20 cellular contexts compared by ENCODE assay signal in genomic region chr10:43888551-43888950, GRCh38.
DNase-seq lines count a peak whose midpoint lies in the region; ATAC-seq and TF ChIP-seq lines count a peak whose summit lies in the region.
"Had no signal": no experiment of that assay in that cellular context is flagged by ENCODE, and none has a peak within 500 bp of the region (broad histone marks: within the 10 kb centered on the region; RNA-seq: fewer than 3 reads in every experiment).

No MANE protein-coding gene starts in this region.

- no peak for ATAC-seq in HG02571 (IDR thresholded peaks at IDR 0.05; ENCODE audit: unreplicated experiment)
- ATAC-seq: activated T-cell treated with anti-CD3 and anti-CD28 coated beads, Interleukin-2, amount 50 U/mL, for 4 hours; HepG2 had no signal

- H3K9me3 Mint-ChIP-seq in nephron progenitor cell = no peaks in the 10 kb centered on the region
- H3K9me3 Mint-ChIP-seq in type B pancreatic cell = peaks cover 4% of the 10 kb centered on the region
- H3K9me3 Mint-ChIP-seq: activated T-cell treated with anti-CD3 and anti-CD28 coated beads, Interleukin-2, amount 50 U/mL, for 4 hours; H9 had no signal

- H3K27me3 Mint-ChIP-seq in nephron progenitor cell (ENCODE audit: low read depth, poor library complexity) (peaks cover 26% of the 10 kb centered on the region), type B pancreatic cell (peaks cover 4% of the 10 kb centered on the region)

- H3K4me3 ChIP-seq in cardiac fibroblast (replicated peaks in 1 of 2; ENCODE audit: low read depth in 2 of 2, low read length in 2 of 2) = no peak overlapping the region
- H3K4me3 ChIP-seq: BLaER1 had no signal

- H3K27ac Mint-ChIP-seq in nephron progenitor cell (peak overlapping the region; percentile 2), type B pancreatic cell (no peak overlapping the region)
- H3K27ac Mint-ChIP-seq: activated naive CD8-positive, alpha-beta T cell; H9 had no signal

- H3K4me3 Mint-ChIP-seq in nephron progenitor cell (no peak overlapping the region), type B pancreatic cell (no peak overlapping the region)
- H3K4me3 Mint-ChIP-seq: activated naive CD8-positive, alpha-beta T cell; activated T-cell treated with anti-CD3 and anti-CD28 coated beads, Interleukin-2, amount 50 U/mL, for 4 hours; H9; neural crest cell had no signal

- no peak for TF ChIP-seq CTCF in AG09319 (IDR thresholded peaks at IDR 0.05; ENCODE audit: low read depth, low read length)
- no peak for TF ChIP-seq CTCF in cardiac fibroblast (IDR thresholded peaks at IDR 0.05; ENCODE audit: low read depth, low read length)
- TF ChIP-seq CTCF in nephron progenitor cell (IDR thresholded peaks at IDR 0.05) = no peak
- no peak for TF ChIP-seq CTCF in type B pancreatic cell (conservative IDR thresholded peaks at IDR 0.05)

- H3K4me1 Mint-ChIP-seq in nephron progenitor cell = peaks cover 41% of the 10 kb centered on the region
- H3K4me1 Mint-ChIP-seq in type B pancreatic cell (ENCODE audit: unreplicated experiment) = peaks cover 14% of the 10 kb centered on the region
- H3K4me1 Mint-ChIP-seq: neural crest cell had no signal

- DNase-seq in AG09319 (ENCODE audit: extremely low read depth, low read depth) = peak; percentile 84
- DNase-seq in LHCN-M2 (ENCODE audit: low read depth) = peak; percentile 69
- DNase-seq in cardiac fibroblast (ENCODE audit: low read depth in 2 of 2) = peak; percentile 81 to 90
- DNase-seq in nephron progenitor cell = no peak
- DNase-seq in type B pancreatic cell (ENCODE audit: extremely low spot score, unreplicated experiment) = no peak
- no peak for DNase-seq in NCI-H2081 (lab: John Stamatoyannopoulos, UW)
- DNase-seq in MV-4-11 (lab: John Stamatoyannopoulos, UW) = no peak
- DNase-seq: activated CD4-positive, alpha-beta T cell treated with anti-CD3 and anti-CD28 coated beads, Interleukin-2, amount 50 U/mL, for 48 hours; activated T-cell treated with anti-CD3 and anti-CD28 coated beads, Interleukin-2, amount 50 U/mL, for 4 hours; H9; head of caudate nucleus; mesendoderm; NCI-H2029 treated with DMSO at 0.1 percent for 48 hours; NCI-H526; retina had no signal

- H3K36me3 Mint-ChIP-seq in nephron progenitor cell (ENCODE audit: low read depth) (no peaks in the 10 kb centered on the region), type B pancreatic cell (no peaks in the 10 kb centered on the region)
- H3K36me3 Mint-ChIP-seq: activated naive CD8-positive, alpha-beta T cell had no signal

Comparison
In these comparisons a context has a peak if more than half of its experiments do, and no peak if none do; other contexts are left out.
1. DNase-seq: peak in AG09319 (single experiment), LHCN-M2 (single experiment) and cardiac fibroblast (2 of 2); none in nephron progenitor cell (single experiment), type B pancreatic cell (single experiment), NCI-H2081 (0 of 2) and MV-4-11 (single experiment).